12 cellular contexts compared by ENCODE assay signal in genomic region chr17:40451420-40451819, GRCh38. TPM values are rescaled to one million over a fixed set of nuclear protein-coding genes. Genes with fewer than 3 reads are reported as not detected.
DNase-seq lines count a peak whose midpoint lies in the region; ATAC-seq, FAIRE-seq and TF ChIP-seq lines count a peak whose summit lies in the region.
"Had no signal": no experiment of that assay in that cellular context is flagged by ENCODE, and none has a peak within 500 bp of the region (broad histone marks: within the 10 kb centered on the region; RNA-seq: fewer than 3 reads in every experiment).

No MANE protein-coding gene starts in this region.

- no peaks in the 10 kb centered on the region for H3K79me2 ChIP-seq in Karpas-422 (ENCODE audit: low read length)

- WGBS in body of pancreas, 2 donors = 25 to 35% methylated on average over 6 of the region's 6 CpGs

- peaks cover 39% of the 10 kb centered on the region for H3K4me1 ChIP-seq in body of pancreas
- peaks cover 0 to 80% of the 10 kb centered on the region in 2 donors for H3K4me1 ChIP-seq in right atrium auricular region
- peaks cover 76% of the 10 kb centered on the region for H3K4me1 ChIP-seq in skeletal muscle satellite cell (ENCODE audit: control insufficient read depth, insufficient read depth, low read length)
- no peaks in the 10 kb centered on the region for H3K4me1 ChIP-seq in Karpas-422 (ENCODE audit: low read length)
- no peaks in the 10 kb centered on the region for H3K4me1 ChIP-seq in foreskin keratinocyte

- peak; percentile 88 for DNase-seq in GM03348 (ENCODE audit: low spot score)
- peak; percentile 29 to 62 (median 36) for DNase-seq in body of pancreas
- DNase-seq in right atrium auricular region (ENCODE audit: low spot score) = peak; percentile 88
- no peak for DNase-seq in HuH-7.5 (ENCODE audit: low spot score)
- DNase-seq in Karpas-422 = no peak
- no peak for DNase-seq in foreskin keratinocyte
- no peak for DNase-seq in GM12891 (ENCODE audit: insufficient read length, low spot score)
- DNase-seq: activated effector memory CD4-positive, alpha-beta T cell treated with Interleukin-2 at 50 U/mL for 16 hours; stimulated activated CD4-positive, alpha-beta T cell treated with anti-CD3 and anti-CD28 coated beads, Interleukin-1b, Interleukin-23, amount 100 ng/mL, for 48 hours; T1000 had no signal

- H3K9ac ChIP-seq in skeletal muscle satellite cell (ENCODE audit: low read depth, low read length) = peak overlapping the region; percentile 34
- H3K9ac ChIP-seq in Karpas-422 (ENCODE audit: low read length) = no peak overlapping the region

- no peaks in the 10 kb centered on the region for H3K9me2 ChIP-seq in Karpas-422 (replicated peaks; ENCODE audit: insufficient read depth, low read length)

- TF ChIP-seq POLR2A in body of pancreas (IDR thresholded peaks at IDR 0.05) (no peak), GM12891 (IDR thresholded peaks at IDR 0.05; ENCODE audit: low read depth, low read length) (no peak)

- H4K20me1 ChIP-seq in Karpas-422 (ENCODE audit: insufficient read depth, low read depth, low read length) = no peaks in the 10 kb centered on the region; the same call in 1 of the 2 replicates

- H3K4me2 ChIP-seq in skeletal muscle satellite cell (ENCODE audit: low read length) (peak overlapping the region; percentile 2), Karpas-422 (ENCODE audit: low read depth, low read length, poor library complexity, severe bottlenecking) (no peak overlapping the region)

- ATAC-seq in body of pancreas (no peak), foreskin keratinocyte (no peak)

- H3K27ac ChIP-seq in body of pancreas = peak overlapping the region in 1 of 4 donors; percentile 14
- H3K27ac ChIP-seq in right atrium auricular region = peak overlapping the region; percentile 69 to 73
- H3K27ac ChIP-seq in Karpas-422 (ENCODE audit: low read length) = no peak overlapping the region
- no peak overlapping the region for H3K27ac ChIP-seq in foreskin keratinocyte

- no peaks in the 10 kb centered on the region for H3K27me3 ChIP-seq in body of pancreas
- no peaks in the 10 kb centered on the region for H3K27me3 ChIP-seq in right atrium auricular region
- H3K27me3 ChIP-seq in skeletal muscle satellite cell (ENCODE audit: control insufficient read depth, insufficient read depth, low read length) = no peaks in the 10 kb centered on the region
- no peaks in the 10 kb centered on the region for H3K27me3 ChIP-seq in Karpas-422 (ENCODE audit: low read length)
- H3K27me3 ChIP-seq in foreskin keratinocyte = peaks cover 32% of the 10 kb centered on the region

- no peak for FAIRE-seq in GM12891 (lab: Jason Lieb, UNC)
- FAIRE-seq: D721Med had no signal

- intact Hi-C loops in body of pancreas (cut with DNase I) = no loop called here

- no peak for TF ChIP-seq CTCF in body of pancreas (IDR thresholded peaks at IDR 0.05)
- no peak for TF ChIP-seq CTCF in right atrium auricular region (IDR thresholded peaks at IDR 0.05)
- no peak for TF ChIP-seq CTCF in foreskin keratinocyte (conservative IDR thresholded peaks at IDR 0.05)

- no peak overlapping the region for H3K4me3 ChIP-seq in body of pancreas
- H3K4me3 ChIP-seq in right atrium auricular region = no peak overlapping the region
- no peak overlapping the region for H3K4me3 ChIP-seq in skeletal muscle satellite cell (ENCODE audit: low read length)
- no peak overlapping the region for H3K4me3 ChIP-seq in Karpas-422 (ENCODE audit: low read length)

- H2AFZ ChIP-seq in Karpas-422 (ENCODE audit: low read length) = no peak overlapping the region

- H3K9me3 ChIP-seq in body of pancreas = no peaks in the 10 kb centered on the region
- H3K9me3 ChIP-seq in right atrium auricular region = no peaks in the 10 kb centered on the region
- no peaks in the 10 kb centered on the region for H3K9me3 ChIP-seq in skeletal muscle satellite cell (replicated peaks; ENCODE audit: low read length)
- H3K9me3 ChIP-seq in Karpas-422 (ENCODE audit: low read length) = no peaks in the 10 kb centered on the region

- no peaks in the 10 kb centered on the region for H3K36me3 ChIP-seq in body of pancreas (replicated peaks in 1 of 2; ENCODE audit: insufficient read depth in 1 of 2, low read depth in 2 of 2)
- H3K36me3 ChIP-seq in right atrium auricular region = peaks cover 32% of the 10 kb centered on the region
- peaks cover 79% of the 10 kb centered on the region for H3K36me3 ChIP-seq in skeletal muscle satellite cell (ENCODE audit: insufficient read depth, low read length)
- no peaks in the 10 kb centered on the region for H3K36me3 ChIP-seq in Karpas-422 (ENCODE audit: insufficient read depth, low read length)

TF ChIP-seq in GM12891, 5 proteins besides CTCF, POLR2A, EP300 and RAD21:
- no peak for TF ChIP-seq PAX5 (IDR thresholded peaks at IDR 0.05; ENCODE audit: insufficient read depth, low read length, severe bottlenecking)

RNA-seq across cellular contexts. Expression of gene IGFBP4, which starts 8.2 kb away (rescaled TPM):
- total RNA-seq in body of pancreas (100 to 1,000 TPM in 1 of 2 donors, 10 to 100 TPM in 1; 88.7 to 315 TPM), right atrium auricular region (100 to 1,000 TPM in 1 of 2 donors, 10 to 100 TPM in 1; 81.0 to 237 TPM), foreskin keratinocyte (7.7 and 18.4 TPM in 2 replicates)
- 193 and 259 TPM in 2 replicates for total RNA-seq in skeletal muscle satellite cell (2012; rRNA removed)
- not detected in 2 replicates for total RNA-seq in Karpas-422 (2014; rRNA removed; shearing (Covaris generic); ENCODE audit: low replicate concordance)
- polyA plus RNA-seq in foreskin keratinocyte = 11.5 and 28.3 TPM in 2 replicates
- 5.1 TPM for polyA plus RNA-seq in GM12891 (2012; ENCODE audit: low read depth, missing spikeins)

RNA-seq across cellular contexts. Expression of gene TOP2A, which starts 33.7 kb away (rescaled TPM):
- total RNA-seq in body of pancreas (under 1 TPM in 1 of 2 donors, not detected in 1; 0.33 TPM), right atrium auricular region (1 to 10 TPM in 1 of 2 donors, under 1 TPM in 1; 0.31 to 3.7 TPM), foreskin keratinocyte (111 and 148 TPM in 2 replicates)
- 67.4 and 72.3 TPM in 2 replicates for total RNA-seq in skeletal muscle satellite cell (2012; rRNA removed)
- 101 and 199 TPM in 2 replicates for total RNA-seq in Karpas-422 (2014; rRNA removed; shearing (Covaris generic); ENCODE audit: low replicate concordance)
- polyA plus RNA-seq in foreskin keratinocyte = 81.1 and 112 TPM in 2 replicates
- 65.4 TPM for polyA plus RNA-seq in GM12891 (2012; ENCODE audit: low read depth, missing spikeins)

RNA-seq across cellular contexts. Expression of gene TNS4, which starts 50.0 kb away (rescaled TPM):
- total RNA-seq in body of pancreas = not detected
- total RNA-seq in right atrium auricular region = not detected
- total RNA-seq in skeletal muscle satellite cell (2012; rRNA removed) = under 0.01 and 0.22 TPM in 2 replicates
- not detected in 2 replicates for total RNA-seq in Karpas-422 (2014; rRNA removed; shearing (Covaris generic); ENCODE audit: low replicate concordance)
- 285 and 352 TPM in 2 replicates for total RNA-seq in foreskin keratinocyte
- polyA plus RNA-seq in foreskin keratinocyte = 271 and 305 TPM in 2 replicates
- 0.22 TPM for polyA plus RNA-seq in GM12891 (2012; ENCODE audit: low read depth, missing spikeins)

Comparison
In these comparisons a context has a peak if more than half of its experiments do, and no peak if none do; other contexts are left out.
1. DNase-seq: peak in GM03348 (single experiment), body of pancreas (4 of 4) and right atrium auricular region (single experiment); none in HuH-7.5 (single experiment), Karpas-422 (single experiment), foreskin keratinocyte (0 of 2) and GM12891 (single experiment).
2. H3K27ac ChIP-seq: peak in right atrium auricular region (2 of 2); none in Karpas-422 (single experiment) and foreskin keratinocyte (single experiment).
3. RNA of gene TOP2A, which starts 33.7 kb away (total RNA-seq): 101 to 199 TPM in Karpas-422 and 111 to 148 TPM in foreskin keratinocyte; 0.31 to 3.7 TPM in right atrium auricular region and 0.33 TPM in body of pancreas; every median in the first group is over 10 times any median in the second.
4. RNA of gene TNS4, which starts 50.0 kb away (total RNA-seq): 285 to 352 TPM in foreskin keratinocyte; not detected in right atrium auricular region, not detected in body of pancreas and not detected in Karpas-422; every median in the first group is over 100 times any median in the second.